Comparison of ENCODE assay signal across 8 cellular contexts in the genomic region with DNA sequence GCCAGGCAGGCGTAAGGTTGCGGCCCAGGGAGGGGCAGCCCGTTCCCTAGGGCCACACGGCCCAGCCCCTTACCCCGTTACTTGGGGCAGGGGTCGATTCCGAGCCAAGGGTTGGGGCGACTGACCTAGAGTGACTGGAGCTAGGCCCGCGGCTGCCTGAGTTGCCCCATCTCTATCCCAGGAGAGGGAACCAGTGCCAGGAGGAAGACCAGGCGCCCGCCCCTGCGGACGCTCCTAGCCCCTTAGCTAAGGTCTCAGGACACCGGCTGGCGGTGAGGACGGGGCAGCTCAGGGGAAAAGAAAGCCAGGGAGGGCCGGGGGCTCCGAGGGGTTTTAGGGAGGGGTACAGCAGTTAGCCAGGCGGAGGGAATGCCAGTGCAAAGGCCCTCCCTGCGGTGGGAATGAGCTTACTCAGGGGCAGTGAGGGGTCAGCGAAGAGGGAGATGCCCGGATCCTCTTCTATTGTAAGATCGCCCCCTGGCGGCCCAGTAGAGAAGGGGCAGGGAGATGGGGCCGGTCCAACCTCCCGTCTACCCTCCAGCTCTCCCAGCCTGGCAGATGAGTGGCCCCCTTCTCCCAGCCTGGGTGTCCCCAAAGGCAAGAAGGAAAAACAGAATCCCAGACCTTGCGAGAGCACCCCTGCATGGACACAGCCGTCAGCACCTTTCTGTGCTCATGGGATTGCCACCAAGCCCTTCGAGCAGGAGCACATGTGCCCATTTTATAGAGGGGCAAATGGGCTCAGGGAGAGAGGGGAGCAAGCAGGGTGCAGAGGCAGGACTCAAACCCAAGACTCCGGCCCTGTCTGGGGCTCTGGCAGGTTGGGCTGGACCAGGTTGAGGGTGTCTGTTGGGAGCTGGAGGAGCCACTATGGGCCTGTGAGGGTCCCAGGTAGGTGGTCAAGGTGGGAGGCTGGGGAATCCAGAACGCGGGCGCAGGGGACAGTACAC. TPM values are rescaled to one million over a fixed set of nuclear protein-coding genes. Genes with fewer than 3 reads are reported as not detected.
DNase-seq lines count a peak whose midpoint lies in the region; ATAC-seq and TF ChIP-seq lines count a peak whose summit lies in the region.

No MANE protein-coding gene starts in this region.

- H2BK5ac ChIP-seq in mesenchymal stem cell (ENCODE audit: low read depth, low read length, poor library complexity, severe bottlenecking) = no peak overlapping the region

- H4K91ac ChIP-seq in mesenchymal stem cell (ENCODE audit: low read length) = peak overlapping the region; percentile 34

- H3K36me3 ChIP-seq in mesenchymal stem cell (ENCODE audit: control insufficient read depth in 1 of 2, insufficient read depth in 2 of 2, low read depth in 1 of 2, low read length in 2 of 2) = no peaks in the 10 kb centered on the region

- no peak overlapping the region for H2BK15ac ChIP-seq in mesenchymal stem cell (ENCODE audit: low read depth, poor library complexity, severe bottlenecking)

- H3K4me1 ChIP-seq in mesenchymal stem cell (ENCODE audit: control insufficient read depth, insufficient read depth, low read depth, low read length) = peaks cover 19% of the 10 kb centered on the region

- no peak overlapping the region for H3K14ac ChIP-seq in mesenchymal stem cell (ENCODE audit: low read length in 2 of 2)

- H3K4ac ChIP-seq in mesenchymal stem cell (ENCODE audit: low read depth in 1 of 2, low read length in 2 of 2) = no peak overlapping the region

- H2BK120ac ChIP-seq in mesenchymal stem cell (ENCODE audit: low read depth, low read length) = no peak overlapping the region

- peak; percentile 49 to 61 for ATAC-seq in activated CD4-positive, CD25-positive, alpha-beta regulatory T cell treated with anti-CD3 and anti-CD28 coated beads, Interleukin-2, amount 50 U/mL, for 24 hours
- ATAC-seq in HG03097 (IDR thresholded peaks at IDR 0.05; ENCODE audit: low FRiP score, unreplicated experiment) = no peak

- H3K4me3 ChIP-seq in mesenchymal stem cell (ENCODE audit: insufficient read depth in 1 of 2, low read depth in 1 of 2, low read length in 2 of 2) = no peak overlapping the region

- in situ Hi-C loops in KBM-7 (cut with MboI; ENCODE audit: low pct_unique_long_range_greater_than_20kb, low sequenced_read_pairs) = no loop called here

- H3K4me1 Mint-ChIP-seq in chondrocyte (ENCODE audit: low read depth) = peaks cover 31% of the 10 kb centered on the region

- H3K23ac ChIP-seq in mesenchymal stem cell (ENCODE audit: low read length in 2 of 2) = peak overlapping the region in 1 of 2 experiments; percentile 23

- H3K4me3 Mint-ChIP-seq in chondrocyte (ENCODE audit: unreplicated experiment) = no peak overlapping the region

- H3K9me3 Mint-ChIP-seq in chondrocyte (ENCODE audit: low read depth) = no peaks in the 10 kb centered on the region

- DNase-seq in CD1c-positive myeloid dendritic cell (ENCODE audit: extremely low spot score) (peak; percentile 69), KG1 (lab: John Stamatoyannopoulos, UW) (peak; percentile 22), chondrocyte (ENCODE audit: low spot score) (peak; percentile 86), mesenchymal stem cell (peak; percentile 47), KBM-7 (no peak)
- DNase-seq in stimulated activated naive CD4-positive, alpha-beta T cell (lab: John Stamatoyannopoulos, UW) = peak in 4 of 6 experiments; percentile 23 to 49 (median 30)

- H3K79me1 ChIP-seq in mesenchymal stem cell (replicated peaks; ENCODE audit: low read length, poor library complexity, severe bottlenecking) = no peaks in the 10 kb centered on the region

- H4K8ac ChIP-seq in mesenchymal stem cell (ENCODE audit: low read length) = no peak overlapping the region

- no peak overlapping the region for H2AK5ac ChIP-seq in mesenchymal stem cell (ENCODE audit: low read length, severe bottlenecking)

- H3K27ac Mint-ChIP-seq in chondrocyte (ENCODE audit: unreplicated experiment) = peak overlapping the region; percentile 17

- H3K27ac ChIP-seq in mesenchymal stem cell (ENCODE audit: low read length, poor library complexity, severe bottlenecking) = no peak overlapping the region

- no peak overlapping the region for H3K9ac ChIP-seq in mesenchymal stem cell (ENCODE audit: low read length)

- no peak overlapping the region for H3K4me2 ChIP-seq in mesenchymal stem cell (ENCODE audit: low read length, poor library complexity, severe bottlenecking)

- H2AFZ ChIP-seq in mesenchymal stem cell (ENCODE audit: low read depth, low read length) = no peak overlapping the region

- H3K27me3 ChIP-seq in mesenchymal stem cell (ENCODE audit: control insufficient read depth in 1 of 2, insufficient read depth in 1 of 2, low read length in 2 of 2) = peaks cover 0 to 23% of the 10 kb centered on the region in 2 experiments

- H3K9me3 ChIP-seq in mesenchymal stem cell (ENCODE audit: control insufficient read depth, low read length) = no peaks in the 10 kb centered on the region

- no peaks in the 10 kb centered on the region for H3K36me3 Mint-ChIP-seq in chondrocyte (ENCODE audit: low read depth)

- no peaks in the 10 kb centered on the region for H3K27me3 Mint-ChIP-seq in chondrocyte (ENCODE audit: low read depth)

- H2BK12ac ChIP-seq in mesenchymal stem cell (ENCODE audit: low read length in 2 of 2) = no peak overlapping the region

- TF ChIP-seq CTCF in chondrocyte (IDR thresholded peaks at IDR 0.05) = peak; percentile 82

- 66% methylated on average over 30 of the region's 34 CpGs for WGBS in mesenchymal stem cell

- no peak overlapping the region for H3K18ac ChIP-seq in mesenchymal stem cell (ENCODE audit: low read depth in 1 of 2, low read length in 2 of 2)

RNA-seq across cellular contexts. Expression of a gene that starts 16.3 kb away (rescaled TPM):
- 5.8 to 12.7 TPM (median 11.7 TPM) in 3 replicates for total RNA-seq in chondrocyte
- 0.32 TPM for polyA plus RNA-seq in mesenchymal stem cell (2013, experiment 1 of 2)
- 0.23 TPM for polyA plus RNA-seq in mesenchymal stem cell (2013, experiment 2 of 2)

RNA-seq across cellular contexts. Expression of a gene that starts 25.6 kb away (rescaled TPM):
- 3.6 to 5.3 TPM (median 4.0 TPM) in 3 replicates for total RNA-seq in chondrocyte
- 2.1 TPM for polyA plus RNA-seq in mesenchymal stem cell (2013, experiment 1 of 2)
- polyA plus RNA-seq in mesenchymal stem cell (2013, experiment 2 of 2) = 1.7 TPM

RNA-seq across cellular contexts. Expression of a gene that starts 38.3 kb away (rescaled TPM):
- 313 to 316 TPM (median 313 TPM) in 3 replicates for total RNA-seq in chondrocyte
- 201 TPM for polyA plus RNA-seq in mesenchymal stem cell (2013, experiment 1 of 2)
- 201 TPM for polyA plus RNA-seq in mesenchymal stem cell (2013, experiment 2 of 2)

RNA-seq across cellular contexts. Expression of a gene that starts 39.0 kb away (rescaled TPM):
- 1.3 to 1.8 TPM (median 1.4 TPM) in 3 replicates for total RNA-seq in chondrocyte
- 0.61 TPM for polyA plus RNA-seq in mesenchymal stem cell (2013, experiment 1 of 2)
- polyA plus RNA-seq in mesenchymal stem cell (2013, experiment 2 of 2) = 0.66 TPM
